8 cellular contexts compared by ENCODE assay signal in genomic region chr12:10749700-10750384, GRCh38. TPM values are rescaled to one million over a fixed set of nuclear protein-coding genes. Genes with fewer than 3 reads are reported as not detected.
DNase-seq lines count a peak whose midpoint lies in the region; ATAC-seq and TF ChIP-seq lines count a peak whose summit lies in the region.

No MANE protein-coding gene starts in this region.

- H3K9me3 ChIP-seq in DND-41 (ENCODE audit: insufficient read depth, low read length, severe bottlenecking) = no peaks in the 10 kb centered on the region
- no peaks in the 10 kb centered on the region for H3K9me3 ChIP-seq in RWPE2 (ENCODE audit: severe bottlenecking)

- peak; percentile 95 for ATAC-seq in DND-41 (ENCODE audit: insufficient read depth, low read depth)
- peak; percentile 96 for ATAC-seq in GM21737 (IDR thresholded peaks at IDR 0.05; ENCODE audit: unreplicated experiment)
- ATAC-seq in RWPE2 (ENCODE audit: low read depth) = peak; percentile 45; the same call in 2 of the 3 replicates
- peak; percentile 93 for ATAC-seq in foreskin keratinocyte

- TF ChIP-seq CTCF in DND-41 (IDR thresholded peaks at IDR 0.05; ENCODE audit: borderline replicate concordance, extremely low read depth, low read length, poor library complexity, severe bottlenecking) = peak; percentile 97
- TF ChIP-seq CTCF in RWPE2 (IDR thresholded peaks at IDR 0.05; ENCODE audit: poor library complexity, severe bottlenecking) = peak; percentile 86
- TF ChIP-seq CTCF in foreskin keratinocyte (conservative IDR thresholded peaks at IDR 0.05) = peak; percentile 99

- H2AFZ ChIP-seq in DND-41 (ENCODE audit: low read depth, low read length) = peak overlapping the region; percentile 57

- DNase-seq in DND-41 = peak; percentile 83
- peak; percentile 64 to 82 for DNase-seq in Kasumi-1 (lab: John Stamatoyannopoulos, UW)
- no peak for DNase-seq in RWPE2 (ENCODE audit: low spot score)
- peak; percentile 28 for DNase-seq in activated effector memory CD4-positive, alpha-beta T cell treated with Interleukin-2 at 50 U/mL for 16 hours
- DNase-seq in foreskin keratinocyte = peak; percentile 75 to 88
- DNase-seq in non-pigmented ciliary epithelial cell (ENCODE audit: low read depth) = peak; percentile 78
- peak; percentile 98 for DNase-seq in superior temporal gyrus (ENCODE audit: extremely low spot score)

- H3K4me1 ChIP-seq in DND-41 (ENCODE audit: insufficient read depth, low read length) = peaks cover 10% of the 10 kb centered on the region
- no peaks in the 10 kb centered on the region for H3K4me1 ChIP-seq in RWPE2 (ENCODE audit: insufficient read depth, poor library complexity, severe bottlenecking)
- H3K4me1 ChIP-seq in foreskin keratinocyte = no peaks in the 10 kb centered on the region

- no peaks in the 10 kb centered on the region for H3K36me3 ChIP-seq in DND-41 (ENCODE audit: insufficient read depth, low read length)
- H3K36me3 ChIP-seq in RWPE2 (ENCODE audit: low read depth) = no peaks in the 10 kb centered on the region

- H3K27me3 ChIP-seq in DND-41 (ENCODE audit: insufficient read depth, low read length, poor library complexity) (peaks cover 3% of the 10 kb centered on the region), RWPE2 (ENCODE audit: insufficient read depth, poor library complexity, severe bottlenecking) (no peaks in the 10 kb centered on the region), foreskin keratinocyte (no peaks in the 10 kb centered on the region)

- H3K9ac ChIP-seq in DND-41 (ENCODE audit: low read depth, low read length) = no peak overlapping the region

- H3K4me3 ChIP-seq in DND-41 (ENCODE audit: low read depth in 1 of 2, low read length in 2 of 2) (peak overlapping the region in 1 of 2 experiments; percentile 45; a peak in 2 of 4 replicates), RWPE2 (ENCODE audit: severe bottlenecking) (peak overlapping the region; percentile 5)

- peak overlapping the region; percentile 61 for H3K4me2 ChIP-seq in DND-41 (ENCODE audit: insufficient read depth, low read length)

- H3K27ac ChIP-seq in DND-41 (ENCODE audit: low read length) (no peak overlapping the region), RWPE2 (ENCODE audit: poor library complexity, severe bottlenecking) (no peak overlapping the region), foreskin keratinocyte (peak overlapping the region; percentile 60)

- no peaks in the 10 kb centered on the region for H3K79me2 ChIP-seq in DND-41 (ENCODE audit: insufficient read depth, low read length)

- H4K20me1 ChIP-seq in DND-41 (ENCODE audit: insufficient read depth, low read length) = no peaks in the 10 kb centered on the region

RNA-seq across cellular contexts. Expression of gene YBX3, which starts 26.7 kb away (rescaled TPM):
- total RNA-seq in foreskin keratinocyte = 301 and 323 TPM in 2 replicates
- 292 and 316 TPM in 2 replicates for polyA plus RNA-seq in foreskin keratinocyte

RNA-seq across cellular contexts. Expression of gene TAS2R7, which starts 52.6 kb away (rescaled TPM):
- not detected in 2 replicates for total RNA-seq in foreskin keratinocyte
- not detected in 2 replicates for polyA plus RNA-seq in foreskin keratinocyte

RNA-seq across cellular contexts. Expression of gene TAS2R8, which starts 57.2 kb away (rescaled TPM):
- total RNA-seq in foreskin keratinocyte = not detected in 2 replicates
- polyA plus RNA-seq in foreskin keratinocyte = not detected in 2 replicates

Comparison
In these comparisons a context has a peak if more than half of its experiments do, and no peak if none do; other contexts are left out.
1. ATAC-seq: peak in every context shown above with its lines; median percentile 96 in GM21737; 95 in DND-41; 93 in foreskin keratinocyte; 45 in RWPE2.